Comparison of ENCODE assay signal across 12 cellular contexts in genomic region chr2:177622516-177622915, GRCh38.
DNase-seq lines count a peak whose midpoint lies in the region; ATAC-seq and TF ChIP-seq lines count a peak whose summit lies in the region.
"Had no signal": no experiment of that assay in that cellular context is flagged by ENCODE, and none has a peak within 500 bp of the region (broad histone marks: within the 10 kb centered on the region; RNA-seq: fewer than 3 reads in every experiment).

No MANE protein-coding gene starts in this region.

- no peak overlapping the region for H3K4me3 ChIP-seq in fibroblast of the aortic adventitia (ENCODE audit: low read depth, low read length)
- H3K4me3 ChIP-seq in retinal pigment epithelial cell (ENCODE audit: low read length), result no peak overlapping the region

- TF ChIP-seq CTCF in fibroblast of the aortic adventitia (IDR thresholded peaks at IDR 0.05; ENCODE audit: insufficient read depth, low read length), result peak; percentile 75
- TF ChIP-seq CTCF in retinal pigment epithelial cell (conservative IDR thresholded peaks at IDR 0.05; ENCODE audit: low read depth, low read length), result peak; percentile 26

- DNase-seq in NCI-H1092 treated with DMSO at 0.1 percent for 48 hours (lab: John Stamatoyannopoulos, UW) (peak; percentile 10), NCI-H1092 (lab: John Stamatoyannopoulos, UW) (no peak), NCI-H446 (lab: John Stamatoyannopoulos, UW) (peak; percentile 28 to 51), fibroblast of the aortic adventitia (ENCODE audit: low read depth) (peak; percentile 42), retinal pigment epithelial cell (ENCODE audit: low read depth) (no peak), foreskin melanocyte (no peak), NCI-H510A (lab: John Stamatoyannopoulos, UW) (no peak)
- DNase-seq: amniotic stem cell; erythroblast; left ventricle myocardium superior; stimulated activated CD8-positive, alpha-beta memory T cell treated with anti-CD3 and anti-CD28 coated beads, Interleukin-4, amount 100 ng/mL, for 48 hours had no signal

- no peak for ATAC-seq in GM19397 (IDR thresholded peaks at IDR 0.05; ENCODE audit: unreplicated experiment)
- ATAC-seq: left ventricle myocardium superior had no signal

Comparison
In these comparisons a context has a peak if more than half of its experiments do, and no peak if none do; other contexts are left out.
1. DNase-seq: peak in NCI-H1092 treated with DMSO at 0.1 percent for 48 hours (single experiment), NCI-H446 (2 of 2) and fibroblast of the aortic adventitia (single experiment); none in NCI-H1092 (single experiment), retinal pigment epithelial cell (single experiment), foreskin melanocyte (single experiment) and NCI-H510A (single experiment).